Comparison of ENCODE assay signal across 8 cellular contexts in the genomic region with DNA sequence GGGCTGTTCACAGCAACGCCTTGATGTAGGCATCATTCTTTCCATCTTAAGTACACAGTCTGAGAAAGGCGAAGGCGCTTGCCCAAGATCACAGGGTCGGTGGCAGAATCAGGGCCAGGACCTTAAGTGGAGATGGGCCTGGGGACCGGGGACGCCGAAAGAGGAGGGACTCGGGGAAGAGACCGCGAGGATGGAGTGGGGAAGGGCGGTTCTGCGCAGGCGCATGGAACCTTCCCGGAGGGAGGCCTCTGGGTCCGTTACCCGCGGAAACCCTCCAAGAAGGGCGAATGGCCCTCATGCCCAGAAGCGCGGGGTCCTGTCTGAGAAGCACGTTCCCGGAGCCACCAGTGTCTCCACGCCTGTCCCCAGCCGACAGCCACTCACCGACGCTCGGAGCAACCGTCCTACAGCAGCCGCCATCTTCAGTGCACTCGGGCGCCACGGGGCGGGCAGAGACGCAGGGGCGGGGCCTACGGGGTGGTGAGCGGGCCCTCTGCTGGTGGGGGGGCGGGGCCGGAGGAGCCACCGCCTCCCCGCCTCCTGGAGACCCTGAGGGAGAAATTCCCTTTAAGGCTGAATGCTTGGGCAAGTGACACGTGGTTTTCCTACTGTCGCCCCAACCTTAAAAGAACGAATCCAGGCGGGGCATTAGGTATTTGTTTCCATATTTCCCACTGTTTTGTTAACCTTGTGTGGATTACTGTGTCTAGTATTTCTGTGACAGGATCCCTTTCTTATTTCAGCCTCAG. TPM values are rescaled to one million over a fixed set of nuclear protein-coding genes. Genes with fewer than 3 reads are reported as not detected.
A peak's percentile ranks its signal among the peaks of the same experiment; 100 is the strongest.
DNase-seq lines count a peak whose midpoint lies in the region; ATAC-seq and TF ChIP-seq lines count a peak whose summit lies in the region.

A gene (minus strand): TSS at position 442 of the 749 bp plus-strand sequence. CDS start 22 bp downstream, at position 420.

- peaks cover 16% of the 10 kb centered on the region; the same call in 1 of the 2 replicates for H3K4me1 ChIP-seq in GM23248 (ENCODE audit: insufficient read depth)

- H3K9me2 ChIP-seq in GM23248 (ENCODE audit: insufficient read depth), result no peaks in the 10 kb centered on the region

- peaks cover 26 to 36% of the 10 kb centered on the region in 2 donors for H3K4me1 Mint-ChIP-seq in natural killer cell treated with Interleukin-12 subunit alpha and Interleukin-12 subunit beta and Interleukin-15 and Interleukin-18, amount 100 ng/mL, for 72 hours (ENCODE audit: low read depth in 2 of 2)
- H3K4me1 Mint-ChIP-seq in stimulated activated naive CD8-positive, alpha-beta T cell treated with anti-CD3 and anti-CD28 coated beads, Interleukin-15, Interleukin-2, amounts not matched to agents 100 ng/mL and 50 ng/mL, for 24 hours (ENCODE audit: low read depth), result peaks cover 48% of the 10 kb centered on the region

- peak within 1 kb of the TSS; percentile 97 for H2AFZ ChIP-seq in GM23248

- in situ Hi-C loops in GM23248 (cut with MboI), result no loop called here

- H3K36me3 ChIP-seq in GM23248 (ENCODE audit: low read depth), result peaks cover 5% of the 10 kb centered on the region

- peak; percentile 95 to 98 for ATAC-seq in natural killer cell treated with Interleukin-12 subunit alpha and Interleukin-12 subunit beta and Interleukin-15 and Interleukin-18, amount 100 ng/mL, for 72 hours

- H3K27me3 Mint-ChIP-seq in natural killer cell treated with Interleukin-12 subunit alpha and Interleukin-12 subunit beta and Interleukin-15 and Interleukin-18, amount 100 ng/mL, for 72 hours, result no peaks in the 10 kb centered on the region
- H3K27me3 Mint-ChIP-seq in stimulated activated naive CD8-positive, alpha-beta T cell treated with anti-CD3 and anti-CD28 coated beads, Interleukin-15, Interleukin-2, amounts not matched to agents 100 ng/mL and 50 ng/mL, for 24 hours, result no peaks in the 10 kb centered on the region

- peaks cover 14% of the 10 kb centered on the region for H3F3A ChIP-seq in GM23248 (ENCODE audit: insufficient read depth)

- peaks cover 12% of the 10 kb centered on the region for H3K36me3 Mint-ChIP-seq in natural killer cell treated with Interleukin-12 subunit alpha and Interleukin-12 subunit beta and Interleukin-15 and Interleukin-18, amount 100 ng/mL, for 72 hours
- H3K36me3 Mint-ChIP-seq in stimulated activated naive CD8-positive, alpha-beta T cell treated with anti-CD3 and anti-CD28 coated beads, Interleukin-15, Interleukin-2, amounts not matched to agents 100 ng/mL and 50 ng/mL, for 24 hours (ENCODE audit: low read depth), result peaks cover 35% of the 10 kb centered on the region

- H4K20me1 ChIP-seq in GM23248 (ENCODE audit: insufficient read depth), result no peaks in the 10 kb centered on the region

- peak within 1 kb of the TSS; percentile 88 for H3K9ac ChIP-seq in GM23248

- H3K9me3 Mint-ChIP-seq in natural killer cell treated with Interleukin-12 subunit alpha and Interleukin-12 subunit beta and Interleukin-15 and Interleukin-18, amount 100 ng/mL, for 72 hours, result no peaks in the 10 kb centered on the region
- no peaks in the 10 kb centered on the region for H3K9me3 Mint-ChIP-seq in stimulated activated naive CD8-positive, alpha-beta T cell treated with anti-CD3 and anti-CD28 coated beads, Interleukin-15, Interleukin-2, amounts not matched to agents 100 ng/mL and 50 ng/mL, for 24 hours

- H3K4me2 ChIP-seq in GM23248 (ENCODE audit: unreplicated experiment), result peak within 1 kb of the TSS; percentile 88

- H3K4me3 ChIP-seq in GM23248, result peak within 1 kb of the TSS; percentile 85
- peak within 1 kb of the TSS; percentile 96 for H3K4me3 ChIP-seq in fibroblast of mammary gland (ENCODE audit: control insufficient read depth, low read depth, low read length)

- H3K27me3 ChIP-seq in GM23248 (replicated peaks; ENCODE audit: insufficient read depth), result no peaks in the 10 kb centered on the region

- WGBS in GM23248 (ENCODE audit: low coverage in 1 of 2, low lambda C conversion rate in 2 of 2, missing lambda C conversion rate in 2 of 2), 2 experiments, result 1% methylated on average over 45 of the region's 45 CpGs

- DNase-seq in Daoy (ENCODE audit: low read depth) (peak; percentile 94), GM23248 (peak; percentile 97), LHCN-M2 (ENCODE audit: low read depth) (peak; percentile 86), RPMI7951 (ENCODE audit: low read depth) (peak; percentile 87), fibroblast of mammary gland (ENCODE audit: low read depth) (peak; percentile 78)
- peak; percentile 87 to 89 for DNase-seq in activated T-helper 1 cell treated with anti-CD3 and anti-CD28 coated beads, Interleukin-2, amount 50 U/mL, for 16 hours (ENCODE audit: low read depth in 1 of 2, low spot score in 1 of 2)
- DNase-seq in natural killer cell treated with Interleukin-12 subunit alpha and Interleukin-12 subunit beta and Interleukin-15 and Interleukin-18, amount 100 ng/mL, for 72 hours (ENCODE audit: low spot score), result peak; percentile 94

- peak within 1 kb of the TSS; percentile 92 for H3K4me3 Mint-ChIP-seq in natural killer cell treated with Interleukin-12 subunit alpha and Interleukin-12 subunit beta and Interleukin-15 and Interleukin-18, amount 100 ng/mL, for 72 hours
- peak within 1 kb of the TSS; percentile 100 for H3K4me3 Mint-ChIP-seq in stimulated activated naive CD8-positive, alpha-beta T cell treated with anti-CD3 and anti-CD28 coated beads, Interleukin-15, Interleukin-2, amounts not matched to agents 100 ng/mL and 50 ng/mL, for 24 hours

- peak within 1 kb of the TSS; percentile 98 to 99 for H3K27ac Mint-ChIP-seq in natural killer cell treated with Interleukin-12 subunit alpha and Interleukin-12 subunit beta and Interleukin-15 and Interleukin-18, amount 100 ng/mL, for 72 hours
- peak within 1 kb of the TSS; percentile 99 for H3K27ac Mint-ChIP-seq in stimulated activated naive CD8-positive, alpha-beta T cell treated with anti-CD3 and anti-CD28 coated beads, Interleukin-15, Interleukin-2, amounts not matched to agents 100 ng/mL and 50 ng/mL, for 24 hours

- H3K27ac ChIP-seq in GM23248, result peak within 1 kb of the TSS; percentile 82

- H3K9me3 ChIP-seq in GM23248 (ENCODE audit: low read depth), result no peaks in the 10 kb centered on the region

- TF ChIP-seq CTCF in fibroblast of mammary gland (conservative IDR thresholded peaks at IDR 0.05; ENCODE audit: control insufficient read depth, insufficient read depth, low read depth, low read length), result peak; percentile 3

- H3K79me2 ChIP-seq in GM23248 (ENCODE audit: insufficient read depth), result peaks cover 48% of the 10 kb centered on the region

RNA-seq across cellular contexts. Expression of the gene that starts here (rescaled TPM):
- 171 and 179 TPM in 2 replicates for total RNA-seq in Daoy (2014; rRNA removed; shearing (Covaris generic))
- 246 TPM in 2 replicates for total RNA-seq in GM23248 (2014; rRNA removed; shearing (Covaris generic))
- 302 and 306 TPM in 2 replicates for polyA plus RNA-seq in GM23248 (2016; fragmentation: Nextera tagmentation; extraction: Ambion mirVana)
- 248 and 297 TPM in 2 replicates for total RNA-seq in LHCN-M2 (2014; rRNA removed)
- 119 TPM for polyA plus RNA-seq in LHCN-M2 (2012)
- 269 and 294 TPM in 2 replicates for total RNA-seq in RPMI7951 (2014; rRNA removed; shearing (Covaris generic))
- total RNA-seq in natural killer cell treated with Interleukin-12 subunit alpha and Interleukin-12 subunit beta and Interleukin-15 and Interleukin-18, amount 100 ng/mL, for 72 hours, result 100 to 1,000 TPM; 137 to 144 TPM

Comparison
In these comparisons a context has a peak if more than half of its experiments do, and no peak if none do; other contexts are left out.
1. Peak in every context shown above with its lines: DNase-seq, ATAC-seq, H3K4me3 ChIP-seq and H3K27ac ChIP-seq.